Comparison of ENCODE assay signal across 8 cellular contexts in genomic region chr1:143424491-143425032, GRCh38.
A peak's percentile ranks its signal among the peaks of the same experiment; 100 is the strongest.
DNase-seq lines count a peak whose midpoint lies in the region; ATAC-seq, FAIRE-seq and TF ChIP-seq lines count a peak whose summit lies in the region.
"Not testable (repeated sequence)": the region's sequence is repeated elsewhere in the genome, so short reads cannot be mapped to it uniquely, and the experiment has no call there.

No MANE protein-coding gene starts in this region.

- H3K27me3 ChIP-seq in PC-3 (ENCODE audit: low read length); mammary epithelial cell (ENCODE audit: insufficient read depth, low read length); psoas muscle (ENCODE audit: insufficient read depth in 3 of 3, low read length in 2 of 3); testis: not testable (repeated sequence)

- TF ChIP-seq CTCF in PC-3 (conservative IDR thresholded peaks at IDR 0.05; ENCODE audit: low read depth, low read length); mammary epithelial cell (conservative IDR thresholded peaks at IDR 0.05 in 1 of 2, IDR thresholded peaks at IDR 0.05 in 1 of 2; ENCODE audit: extremely low read depth in 1 of 2, insufficient read depth in 1 of 2, low read depth in 1 of 2, low read length in 2 of 2); kidney (IDR thresholded peaks at IDR 0.05; ENCODE audit: borderline replicate concordance, extremely low read depth, insufficient read depth); psoas muscle (IDR thresholded peaks at IDR 0.05); testis (IDR thresholded peaks at IDR 0.05): not testable (repeated sequence)

- DNase-seq in PC-3; activated naive CD4-positive, alpha-beta T cell treated with anti-CD3 and anti-CD28 coated beads for 36 hours; mammary epithelial cell: not testable (repeated sequence)
- DNase-seq in head of caudate nucleus (peak in 37 of 42 donors; percentile 1 to 75 (median 48)), kidney (peak; percentile 59), psoas muscle (peak; percentile 11 to 50), testis (peak; percentile 12)

- H3K27ac ChIP-seq in PC-3 (ENCODE audit: low read length); mammary epithelial cell (ENCODE audit: insufficient read depth, low read depth, low read length); kidney (ENCODE audit: low read depth in 2 of 2, low read length in 2 of 2); psoas muscle; testis: not testable (repeated sequence)

- H3K4me1 ChIP-seq in ES-I3 (ENCODE audit: insufficient read depth, low read length); PC-3 (ENCODE audit: insufficient read depth, low read length); mammary epithelial cell (ENCODE audit: insufficient read depth, low read length); kidney (ENCODE audit: control insufficient read depth in 1 of 2, insufficient read depth in 1 of 2, low read depth in 1 of 2, low read length in 2 of 2); psoas muscle; testis: not testable (repeated sequence)

- not testable (repeated sequence) for H3K27ac Mint-ChIP-seq in activated naive CD4-positive, alpha-beta T cell treated with anti-CD3 and anti-CD28 coated beads for 36 hours

- not testable (repeated sequence) for H3K4me1 Mint-ChIP-seq in activated naive CD4-positive, alpha-beta T cell treated with anti-CD3 and anti-CD28 coated beads for 36 hours (ENCODE audit: low read depth)

- POLR2A ChIA-PET in PC-3 (lab: Charles Lee; ENCODE audit: unreplicated experiment) = not testable (repeated sequence)

- WGBS in mammary epithelial cell (ENCODE audit: low coverage, missing lambda C conversion rate) = 3% methylated on average over 6 of the region's 35 CpGs
- 2 to 11% (median 5%) methylated on average over 7 to 15 of the region's 35 CpGs for WGBS in psoas muscle, 3 donors
- WGBS in testis, 2 donors = no CpG with 5 or more reads among the region's 35 CpGs

- H3K36me3 Mint-ChIP-seq in activated naive CD4-positive, alpha-beta T cell treated with anti-CD3 and anti-CD28 coated beads for 36 hours (ENCODE audit: low read depth) = not testable (repeated sequence)

- H3K79me2 ChIP-seq in PC-3 (ENCODE audit: low read length); mammary epithelial cell (ENCODE audit: insufficient read depth, low read length): not testable (repeated sequence)

- not testable (repeated sequence) for H3K9me3 Mint-ChIP-seq in activated naive CD4-positive, alpha-beta T cell treated with anti-CD3 and anti-CD28 coated beads for 36 hours

- H3K4me3 Mint-ChIP-seq in activated naive CD4-positive, alpha-beta T cell treated with anti-CD3 and anti-CD28 coated beads for 36 hours = peak overlapping the region; percentile 56

- H3K27me3 Mint-ChIP-seq in activated naive CD4-positive, alpha-beta T cell treated with anti-CD3 and anti-CD28 coated beads for 36 hours (ENCODE audit: low read depth) = not testable (repeated sequence)

- H3K9me2 ChIP-seq in PC-3 (replicated peaks; ENCODE audit: low read length) = not testable (repeated sequence)

- not testable (repeated sequence) for H3K9me3 ChIP-seq in ES-I3 (ENCODE audit: control insufficient read depth, insufficient read depth, low read length); PC-3 (ENCODE audit: low read length); mammary epithelial cell (replicated peaks; ENCODE audit: insufficient read depth, low read length); kidney (ENCODE audit: control insufficient read depth in 1 of 2, low read length in 2 of 2); psoas muscle; testis

- in situ Hi-C loops in mammary epithelial cell (cut with MboI; ENCODE audit: low sequenced_read_pairs in 2 of 2) = not testable (repeated sequence)

- dilution Hi-C loops in mammary epithelial cell (cut with HindIII; ENCODE audit: low sequenced_read_pairs) = not testable (repeated sequence)

- H3K36me3 ChIP-seq in ES-I3 (ENCODE audit: insufficient read depth, low read length); PC-3 (ENCODE audit: low read depth, low read length); mammary epithelial cell (ENCODE audit: insufficient read depth, low read length); kidney (ENCODE audit: control insufficient read depth in 1 of 2, insufficient read depth in 2 of 2, low read length in 2 of 2); psoas muscle (ENCODE audit: insufficient read depth in 1 of 2, low read depth in 1 of 2); testis (ENCODE audit: low read depth, missing control alignments): not testable (repeated sequence)

- intact Hi-C loops in PC-3 (cut with micrococcal nuclease); activated naive CD4-positive, alpha-beta T cell treated with anti-CD3 and anti-CD28 coated beads for 36 hours (cut with micrococcal nuclease); mammary epithelial cell (cut with micrococcal nuclease); head of caudate nucleus (cut with DNase I); kidney (cut with DNase I); psoas muscle (cut with DNase I); testis (cut with DNase I; ENCODE audit: low total_unique reads): not testable (repeated sequence)

- TF ChIP-seq POLR2A in testis (IDR thresholded peaks at IDR 0.05) = not testable (repeated sequence)

- not testable (repeated sequence) for FAIRE-seq in kidney (lab: Jason Lieb, UNC)

- H3K9ac ChIP-seq in ES-I3 (ENCODE audit: low read depth, low read length) = peak overlapping the region; percentile 28; the same call in 1 of the 2 replicates
- H3K9ac ChIP-seq in PC-3 (ENCODE audit: low read length); mammary epithelial cell (ENCODE audit: insufficient read depth, low read length); kidney (ENCODE audit: low read length in 2 of 2): not testable (repeated sequence)

- H3F3A ChIP-seq in PC-3 (ENCODE audit: low read length, unreplicated experiment) = not testable (repeated sequence)

- H3K4me2 ChIP-seq in PC-3 (ENCODE audit: low read length) = not testable (repeated sequence)
- peak overlapping the region; percentile 47 for H3K4me2 ChIP-seq in mammary epithelial cell (ENCODE audit: insufficient read depth, low read depth, low read length)

- not testable (repeated sequence) for BruUV-seq in PC-3 (replicated peaks; lab: Mats Ljungman, UMichigan); mammary epithelial cell (replicated peaks; lab: Mats Ljungman, UMichigan)

- not testable (repeated sequence) for H2AFZ ChIP-seq in PC-3 (ENCODE audit: low read length); mammary epithelial cell (ENCODE audit: low read depth, low read length)

- ATAC-seq in PC-3 = peak; percentile 92
- not testable (repeated sequence) for ATAC-seq in psoas muscle

- H4K20me1 ChIP-seq in PC-3 (ENCODE audit: low read length); mammary epithelial cell (ENCODE audit: insufficient read depth, low read length): not testable (repeated sequence)

- not testable (repeated sequence) for H3K4me3 ChIP-seq in PC-3 (ENCODE audit: low read length); kidney (ENCODE audit: low read length in 2 of 2); psoas muscle; testis
- H3K4me3 ChIP-seq in mammary epithelial cell (replicated peaks in 1 of 3; ENCODE audit: insufficient read depth in 1 of 3, low read depth in 2 of 3, low read length in 3 of 3) = peak overlapping the region in 1 of 3 experiments; percentile 28

- CTCF ChIA-PET in PC-3 (lab: Charles Lee); activated naive CD4-positive, alpha-beta T cell treated with anti-CD3 and anti-CD28 coated beads for 36 hours (lab: Charles Lee); mammary epithelial cell (lab: Charles Lee; ENCODE audit: low non-redundant PET): not testable (repeated sequence)
